ENCODE assay signal across 17 cellular contexts in the genomic region with DNA sequence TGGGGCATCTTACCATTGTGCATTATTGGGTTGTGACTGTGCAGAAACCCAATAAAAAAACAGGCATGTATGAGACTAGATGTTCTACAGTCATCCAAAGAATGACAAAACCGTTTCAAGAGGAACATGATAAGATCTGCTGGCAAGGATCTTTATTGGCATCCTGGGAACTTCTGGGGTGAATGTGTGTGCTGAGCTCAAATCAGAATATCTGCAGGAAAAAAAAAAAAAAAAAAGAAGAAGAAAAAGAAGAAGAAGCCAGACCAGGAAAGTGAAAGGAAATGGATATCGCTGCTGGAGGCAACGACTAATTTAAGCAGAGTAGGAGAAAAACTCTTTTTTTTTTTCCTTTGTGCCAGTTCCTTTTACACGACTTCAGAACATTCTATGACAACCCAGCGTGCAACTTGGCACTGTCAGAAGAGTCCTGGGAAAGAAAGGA.
DNase-seq lines count a peak whose midpoint lies in the region; FAIRE-seq and TF ChIP-seq lines count a peak whose summit lies in the region.
"Had no signal": no experiment of that assay in that cellular context is flagged by ENCODE, and none has a peak within 500 bp of the region (broad histone marks: within the 10 kb centered on the region; RNA-seq: fewer than 3 reads in every experiment).

No MANE protein-coding gene starts in this region.

- H3K9me3 ChIP-seq in keratinocyte (ENCODE audit: control insufficient read depth, low read depth, low read length), result no peaks in the 10 kb centered on the region

- H2AFZ ChIP-seq in keratinocyte (ENCODE audit: control insufficient read depth, low read length), result no peak overlapping the region

- H3K4me1 ChIP-seq in keratinocyte (ENCODE audit: control insufficient read depth, extremely low read depth, insufficient read depth, low read length), result no peaks in the 10 kb centered on the region

- no peak for FAIRE-seq in keratinocyte (lab: Jason Lieb, UNC)
- FAIRE-seq: kidney had no signal

- no peaks in the 10 kb centered on the region for H3K9me1 ChIP-seq in keratinocyte (ENCODE audit: control insufficient read depth, extremely low read depth, insufficient read depth, low read length)

- H4K20me1 ChIP-seq in keratinocyte (ENCODE audit: control insufficient read depth, extremely low read depth, insufficient read depth, low read length), result no peaks in the 10 kb centered on the region

- no peak overlapping the region for H3K4me3 ChIP-seq in keratinocyte (ENCODE audit: control insufficient read depth in 2 of 3, extremely low read depth in 1 of 3, insufficient read depth in 2 of 3, low read depth in 1 of 3, low read length in 3 of 3)

- dilution Hi-C loops in keratinocyte (cut with MboI; ENCODE audit: extremely low pct_ligation_motif_present, low sequenced_read_pairs), result no loop called here

- no peaks in the 10 kb centered on the region for H3K27me3 ChIP-seq in keratinocyte (ENCODE audit: control insufficient read depth, extremely low read depth, insufficient read depth, low read length)
- H3K27me3 ChIP-seq: brain microvascular endothelial cell had no signal

- H3K79me2 ChIP-seq in keratinocyte (ENCODE audit: control insufficient read depth, insufficient read depth, low read length), result no peaks in the 10 kb centered on the region

- DNase-seq in AG20443 (ENCODE audit: low spot score), result peak; percentile 42
- DNase-seq in LoVo (ENCODE audit: low spot score), result peak; percentile 16
- DNase-seq in astrocyte of the hippocampus (ENCODE audit: low read depth, low spot score), result peak; percentile 34
- DNase-seq in keratinocyte (ENCODE audit: low read depth, low spot score), result no peak
- DNase-seq in HUDEP-2 (lab: John Stamatoyannopoulos, UW; ENCODE audit: unreplicated experiment in 76 of 76), result no peak
- no peak for DNase-seq in activated naive CD4-positive, alpha-beta T cell treated with anti-CD3 and anti-CD28 coated beads, Interleukin-2, amount 50 U/mL, for 16 hours
- DNase-seq in SIG-M5 (lab: John Stamatoyannopoulos, UW), result no peak
- DNase-seq in activated CD8-positive, alpha-beta memory T cell treated with anti-CD3 and anti-CD28 coated beads for 24 hours, result no peak
- DNase-seq: activated CD4-positive, alpha-beta T cell treated with anti-CD3 and anti-CD28 coated beads for 1 hour; activated T-cell treated with anti-CD3 and anti-CD28 coated beads, Interleukin-2, amount 50 U/mL, for 48 hours; brain microvascular endothelial cell; C1 segment of cervical spinal cord; erythroblast; kidney; naive B cell; NCI-H1092 treated with DMSO at 0.1 percent for 48 hours; NCI-H524 had no signal

- H3K4me2 ChIP-seq in keratinocyte (ENCODE audit: control insufficient read depth, extremely low read depth, insufficient read depth, low read depth, low read length), result peak overlapping the region; percentile 47

- TF ChIP-seq CTCF in keratinocyte (optimal IDR thresholded peaks at IDR 0.05 in 1 of 3, IDR thresholded peaks at IDR 0.05 in 1 of 3, conservative IDR thresholded peaks at IDR 0.05 in 1 of 3; ENCODE audit: extremely low read depth in 1 of 3, insufficient read depth in 2 of 3, low read length in 3 of 3), result no peak

- no peak overlapping the region for H3K27ac ChIP-seq in keratinocyte (ENCODE audit: control insufficient read depth, insufficient read depth, low read length)

- no peaks in the 10 kb centered on the region for H3K36me3 ChIP-seq in keratinocyte (ENCODE audit: control insufficient read depth in 2 of 2, extremely low read depth in 1 of 2, insufficient read depth in 2 of 2, low read length in 2 of 2)
- H3K36me3 ChIP-seq: brain microvascular endothelial cell had no signal

- no peak overlapping the region for H3K9ac ChIP-seq in keratinocyte (ENCODE audit: control insufficient read depth, extremely low read depth, insufficient read depth, low read length)

Comparison
In these comparisons a context has a peak if more than half of its experiments do, and no peak if none do; other contexts are left out.
1. DNase-seq: peak in AG20443 (single experiment), LoVo (single experiment) and astrocyte of the hippocampus (single experiment); none in keratinocyte (single experiment), HUDEP-2 (0 of 76), activated naive CD4-positive, alpha-beta T cell treated with anti-CD3 and anti-CD28 coated beads, Interleukin-2, amount 50 U/mL, for 16 hours (single experiment), SIG-M5 (single experiment) and activated CD8-positive, alpha-beta memory T cell treated with anti-CD3 and anti-CD28 coated beads for 24 hours (single experiment).